Comparison of ENCODE assay signal across 14 cellular contexts in the genomic region with DNA sequence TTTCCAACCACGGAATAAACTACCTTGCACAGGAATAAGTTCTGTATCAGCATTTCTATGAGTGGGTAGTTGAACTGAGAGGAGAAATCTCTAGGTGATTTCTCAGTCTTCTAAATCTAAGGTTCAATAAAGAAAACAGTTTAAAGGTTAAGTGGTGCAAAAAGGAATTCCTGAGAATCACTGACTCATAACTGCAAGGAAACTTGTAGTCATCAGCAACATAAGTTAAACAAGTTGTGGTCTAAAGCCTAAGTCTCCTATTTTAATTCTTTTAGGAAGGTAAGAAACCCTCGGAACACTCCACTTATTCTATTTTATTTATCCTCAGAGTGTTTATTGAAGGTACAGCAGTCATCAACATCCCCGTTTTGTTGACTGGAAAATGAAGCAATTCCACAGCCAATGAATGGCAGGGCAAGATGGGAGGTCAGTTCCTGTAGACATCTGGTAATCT.
DNase-seq lines count a peak whose midpoint lies in the region; ATAC-seq and TF ChIP-seq lines count a peak whose summit lies in the region.
"Had no signal": no experiment of that assay in that cellular context is flagged by ENCODE, and none has a peak within 500 bp of the region (broad histone marks: within the 10 kb centered on the region; RNA-seq: fewer than 3 reads in every experiment).

No MANE protein-coding gene starts in this region.

- no peaks in the 10 kb centered on the region for H3K9me3 ChIP-seq in colonic mucosa

- no peaks in the 10 kb centered on the region for H3K27me3 ChIP-seq in colonic mucosa
- H3K27me3 ChIP-seq: cardiac muscle cell had no signal

- DNase-seq in Calu3 = no peak
- DNase-seq in M059J (ENCODE audit: low read depth) = peak; percentile 93
- no peak for DNase-seq in colonic mucosa
- no peak for DNase-seq in omental fat pad (ENCODE audit: low spot score)
- no peak for DNase-seq in GM03348 (ENCODE audit: low spot score)
- no peak for DNase-seq in nephron progenitor cell
- DNase-seq: DMS79, hippocampal formation, Karpas-422, NCI-H345, SHP77 had no signal

- TF ChIP-seq CTCF in Calu3 (IDR thresholded peaks at IDR 0.05; ENCODE audit: unreplicated experiment) (no peak), colonic mucosa (IDR thresholded peaks at IDR 0.05) (no peak), omental fat pad (IDR thresholded peaks at IDR 0.05) (no peak), nephron progenitor cell (IDR thresholded peaks at IDR 0.05) (no peak)

- no TSS peak for BruUV-seq in Calu3 (replicated peaks; lab: Mats Ljungman, UMichigan)

- no peaks in the 10 kb centered on the region for H3K36me3 ChIP-seq in colonic mucosa
- H3K36me3 ChIP-seq: cardiac muscle cell had no signal

- CTCF ChIA-PET in Calu3 (lab: Charles Lee) = no interaction called here

- no peak overlapping the region for H3K4me3 Mint-ChIP-seq in Calu3 (ENCODE audit: low read depth, unreplicated experiment)
- no peak overlapping the region for H3K4me3 Mint-ChIP-seq in nephron progenitor cell

- H3K4me3 ChIP-seq in colonic mucosa = no peak overlapping the region
- H3K4me3 ChIP-seq: cardiac muscle cell had no signal

- no peaks in the 10 kb centered on the region for H3K4me1 ChIP-seq in colonic mucosa

- peak overlapping the region; percentile 24 for H3K27ac ChIP-seq in colonic mucosa
- H3K27ac ChIP-seq: cardiac muscle cell had no signal

- ATAC-seq in omental fat pad (ENCODE audit: low FRiP score) = peak; percentile 29
- no peak for ATAC-seq in HG02763 (IDR thresholded peaks at IDR 0.05; ENCODE audit: unreplicated experiment)
- no peak for ATAC-seq in HG03571 (IDR thresholded peaks at IDR 0.05; ENCODE audit: unreplicated experiment)

- H3K27ac Mint-ChIP-seq in Calu3 (ENCODE audit: unreplicated experiment) (peak overlapping the region; percentile 79), nephron progenitor cell (no peak overlapping the region)

- H3K9me3 Mint-ChIP-seq in Calu3 (ENCODE audit: low read depth, unreplicated experiment) (peaks cover 7% of the 10 kb centered on the region), nephron progenitor cell (peaks cover 8% of the 10 kb centered on the region)

- no peak overlapping the region for H3K9ac ChIP-seq in colonic mucosa (ENCODE audit: low read depth in 2 of 2, low read length in 2 of 2)

- H3K27me3 Mint-ChIP-seq in Calu3 (ENCODE audit: unreplicated experiment) (no peaks in the 10 kb centered on the region), nephron progenitor cell (ENCODE audit: low read depth, poor library complexity) (peaks cover 7% of the 10 kb centered on the region)

- H3K4me1 Mint-ChIP-seq in Calu3 (ENCODE audit: low read depth, unreplicated experiment) (peaks cover 75% of the 10 kb centered on the region), nephron progenitor cell (no peaks in the 10 kb centered on the region)

- intact Hi-C loops in Calu3 (cut with micrococcal nuclease; ENCODE audit: unreplicated experiment) (loop anchor here (10.0 kb wide), 1 partner anchor 488 kb away; a partner anchor contains a TSS), colonic mucosa (cut with DNase I) (no loop called here)

- H3K36me3 Mint-ChIP-seq in Calu3 (ENCODE audit: insufficient read depth, unreplicated experiment) (peaks cover 28% of the 10 kb centered on the region), nephron progenitor cell (ENCODE audit: low read depth) (no peaks in the 10 kb centered on the region)
